In the genomic region with DNA sequence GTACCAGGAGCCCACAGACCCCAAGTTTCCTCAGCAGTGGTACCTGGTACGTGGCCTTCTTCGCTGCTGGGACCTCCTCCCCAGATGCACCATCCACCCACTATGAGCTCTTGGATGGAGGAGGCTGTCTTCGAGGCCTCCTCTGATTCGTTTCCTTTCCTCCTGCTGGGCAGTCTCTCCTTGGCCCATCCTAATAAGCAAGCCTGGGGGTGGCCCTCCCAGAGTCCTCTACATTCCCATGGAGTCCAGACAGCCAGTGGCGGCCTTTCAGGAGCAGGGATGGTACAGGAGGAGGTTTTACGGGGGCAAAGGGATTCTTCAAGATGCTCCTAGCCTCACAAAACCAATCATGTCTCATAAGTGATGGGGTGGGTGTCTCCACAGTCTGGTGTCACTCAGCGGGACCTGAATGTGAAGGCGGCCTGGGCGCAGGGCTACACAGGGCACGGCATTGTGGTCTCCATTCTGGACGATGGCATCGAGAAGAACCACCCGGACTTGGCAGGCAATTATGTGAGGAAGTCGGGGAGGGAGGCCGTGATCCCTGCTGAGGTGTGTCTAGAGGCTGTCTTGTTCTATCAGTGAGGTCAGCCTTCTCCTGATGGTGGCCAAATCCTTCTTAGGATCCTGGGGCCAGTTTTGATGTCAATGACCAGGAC, we compare ENCODE assay signal across 34 cellular contexts. TPM values are rescaled to one million over a fixed set of nuclear protein-coding genes. Genes with fewer than 3 reads are reported as not detected.
A peak's percentile ranks its signal among the peaks of the same experiment; 100 is the strongest.
DNase-seq lines count a peak whose midpoint lies in the region; ATAC-seq lines count a peak whose summit lies in the region.
"Had no signal": no experiment of that assay in that cellular context is flagged by ENCODE, and none has a peak within 500 bp of the region (broad histone marks: within the 10 kb centered on the region; RNA-seq: fewer than 3 reads in every experiment).

No MANE protein-coding gene starts in this region.

- H3K36me3 Mint-ChIP-seq in activated naive CD4-positive, alpha-beta T cell treated with anti-CD3 and anti-CD28 coated beads, Interleukin-2, amount 50 U/mL, for 72 hours = peaks cover 49 to 61% of the 10 kb centered on the region in 2 donors
- H3K36me3 Mint-ChIP-seq in activated CD4-positive, alpha-beta memory T cell treated with anti-CD3 and anti-CD28 coated beads, Interleukin-2, amount 10 ng/mL, durations not matched to agents 7 days and 5 days (ENCODE audit: low read depth) = peaks cover 91% of the 10 kb centered on the region
- peaks cover 97% of the 10 kb centered on the region for H3K36me3 Mint-ChIP-seq in dendritic cell treated with granulocyte-macrophage colony-stimulating factor and Interleukin-4, amounts not matched to agents 40 ng/mL and 50 ng/mL, for 4 days (ENCODE audit: low read depth)

- peaks cover 64% of the 10 kb centered on the region for H3K4me1 Mint-ChIP-seq in activated CD4-positive, alpha-beta memory T cell treated with anti-CD3 and anti-CD28 coated beads, Interleukin-2, amount 10 ng/mL, durations not matched to agents 7 days and 5 days
- H3K4me1 Mint-ChIP-seq in dendritic cell treated with granulocyte-macrophage colony-stimulating factor and Interleukin-4, amounts not matched to agents 40 ng/mL and 50 ng/mL, for 4 days (ENCODE audit: low read depth) = peaks cover 80% of the 10 kb centered on the region

- intact Hi-C loops in dendritic cell treated with granulocyte-macrophage colony-stimulating factor and Interleukin-4, amounts not matched to agents 40 ng/mL and 50 ng/mL, for 4 days (cut with micrococcal nuclease) = no loop called here

- peak overlapping the region; percentile 46 for H3K4me3 Mint-ChIP-seq in activated CD4-positive, alpha-beta memory T cell treated with anti-CD3 and anti-CD28 coated beads, Interleukin-2, amount 10 ng/mL, durations not matched to agents 7 days and 5 days
- no peak overlapping the region for H3K4me3 Mint-ChIP-seq in dendritic cell treated with granulocyte-macrophage colony-stimulating factor and Interleukin-4, amounts not matched to agents 40 ng/mL and 50 ng/mL, for 4 days
- H3K4me3 Mint-ChIP-seq: endodermal cell, H9, nephron progenitor cell had no signal

- H3K27ac Mint-ChIP-seq in activated naive CD4-positive, alpha-beta T cell treated with anti-CD3 and anti-CD28 coated beads, Interleukin-2, amount 50 U/mL, for 72 hours = peak overlapping the region; percentile 87 to 93
- H3K27ac Mint-ChIP-seq in activated CD4-positive, alpha-beta memory T cell treated with anti-CD3 and anti-CD28 coated beads, Interleukin-2, amount 10 ng/mL, durations not matched to agents 7 days and 5 days = peak overlapping the region; percentile 67
- H3K27ac Mint-ChIP-seq in dendritic cell treated with granulocyte-macrophage colony-stimulating factor and Interleukin-4, amounts not matched to agents 40 ng/mL and 50 ng/mL, for 4 days = peak overlapping the region; percentile 18
- H3K27ac Mint-ChIP-seq: endodermal cell, nephron progenitor cell had no signal

- H3K9me3 ChIP-seq in SJCRH30 (replicated peaks) = no peaks in the 10 kb centered on the region
- H3K9me3 ChIP-seq: BLaER1 treated with 17β-estradiol and CSF1 and Interleukin-3, amounts not matched to agents 10 nM and 100 nM; Caco-2; heart right ventricle; lower lobe of right lung; right atrium auricular region; spleen; upper lobe of left lung had no signal

- no peaks in the 10 kb centered on the region for H3K27me3 Mint-ChIP-seq in activated CD4-positive, alpha-beta memory T cell treated with anti-CD3 and anti-CD28 coated beads, Interleukin-2, amount 10 ng/mL, durations not matched to agents 7 days and 5 days
- no peaks in the 10 kb centered on the region for H3K27me3 Mint-ChIP-seq in dendritic cell treated with granulocyte-macrophage colony-stimulating factor and Interleukin-4, amounts not matched to agents 40 ng/mL and 50 ng/mL, for 4 days

- no peak for DNase-seq in activated naive CD4-positive, alpha-beta T cell treated with anti-CD3 and anti-CD28 coated beads, Interleukin-2, amount 50 U/mL, for 72 hours (ENCODE audit: low spot score in 2 of 2)
- no peak for DNase-seq in activated naive CD4-positive, alpha-beta T cell (lab: John Stamatoyannopoulos, UW)
- DNase-seq in activated CD4-positive, alpha-beta memory T cell treated with anti-CD3 and anti-CD28 coated beads, Interleukin-2, amount 10 ng/mL, durations not matched to agents 7 days and 5 days = no peak
- DNase-seq in SJCRH30 (no peak), DMS153 treated with DMSO at 0.1 percent for 48 hours (lab: John Stamatoyannopoulos, UW; ENCODE audit: unreplicated experiment) (no peak)
- DNase-seq: activated CD4-positive, CD25-positive, alpha-beta regulatory T cell treated with anti-CD3 and anti-CD28 coated beads, Interleukin-2, amount 50 U/mL, for 72 hours; activated gamma-delta T cell; Caco-2; cortex of kidney; DMS79; endodermal cell; foreskin fibroblast; GDM1; H9; heart right ventricle; kidney glomerular epithelial cell; lower lobe of right lung; NCI-H1048; NCI-H1694 treated with DMSO at 0.1 percent for 48 hours; NCI-H524 treated with DMSO at 0.1 percent for 48 hours; nephron progenitor cell; NK-92 treated with Interleukin-12 subunit alpha and Interleukin-12 subunit beta, amount 100 ng/mL, for 24 hours; PC-3; SHP77; SW 1271 had no signal

- no peak for ATAC-seq in activated naive CD4-positive, alpha-beta T cell treated with anti-CD3 and anti-CD28 coated beads, Interleukin-2, amount 50 U/mL, for 72 hours
- ATAC-seq: esophagus mucosa, heart right ventricle, lower lobe of right lung, PC-3 had no signal

- no peaks in the 10 kb centered on the region for H3K27me3 ChIP-seq in SJCRH30
- H3K27me3 ChIP-seq: BLaER1 treated with 17β-estradiol and CSF1 and Interleukin-3, amounts not matched to agents 10 nM and 100 nM; cardiac muscle cell; heart right ventricle; right atrium auricular region; spleen; upper lobe of left lung had no signal

- no peak overlapping the region for H3K4me3 ChIP-seq in SJCRH30
- H3K4me3 ChIP-seq: BLaER1 treated with 17β-estradiol and CSF1 and Interleukin-3, amounts not matched to agents 10 nM and 100 nM; cardiac muscle cell; heart right ventricle; lower lobe of right lung; right atrium auricular region; spleen; upper lobe of left lung had no signal

- H3K27ac ChIP-seq in temporal lobe (ENCODE audit: low read depth, low read length) (peak overlapping the region; percentile 45), SJCRH30 (no peak overlapping the region)
- H3K27ac ChIP-seq: BLaER1 treated with 17β-estradiol and CSF1 and Interleukin-3, amounts not matched to agents 10 nM and 100 nM; cardiac muscle cell; heart right ventricle; lower lobe of right lung; parathyroid adenoma; right atrium auricular region had no signal

- H3K4me1 ChIP-seq in SJCRH30 = peaks cover 26% of the 10 kb centered on the region

- peaks cover 5% of the 10 kb centered on the region; the same call in 1 of the 2 replicates for H3K36me3 ChIP-seq in SJCRH30

- CTCF ChIA-PET in activated CD4-positive, alpha-beta memory T cell treated with anti-CD3 and anti-CD28 coated beads, Interleukin-2, amount 10 ng/mL, durations not matched to agents 7 days and 5 days (lab: Charles Lee) = no interaction called here

- POLR2A ChIA-PET in activated CD4-positive, alpha-beta memory T cell treated with anti-CD3 and anti-CD28 coated beads, Interleukin-2, amount 10 ng/mL, durations not matched to agents 7 days and 5 days (lab: Charles Lee) = interaction anchor here (0.7 to 1.8 kb wide), 4 partner anchors 9 to 159 kb away, joined by 3 to 7 read pairs (median 4); no protein-coding TSS in a partner anchor

- H3K9me3 Mint-ChIP-seq in activated naive CD4-positive, alpha-beta T cell treated with anti-CD3 and anti-CD28 coated beads, Interleukin-2, amount 50 U/mL, for 72 hours = no peaks in the 10 kb centered on the region
- H3K9me3 Mint-ChIP-seq in activated CD4-positive, alpha-beta memory T cell treated with anti-CD3 and anti-CD28 coated beads, Interleukin-2, amount 10 ng/mL, durations not matched to agents 7 days and 5 days = no peaks in the 10 kb centered on the region
- H3K9me3 Mint-ChIP-seq in dendritic cell treated with granulocyte-macrophage colony-stimulating factor and Interleukin-4, amounts not matched to agents 40 ng/mL and 50 ng/mL, for 4 days = no peaks in the 10 kb centered on the region
- H3K9me3 Mint-ChIP-seq: endodermal cell, H9, nephron progenitor cell had no signal

RNA-seq across cellular contexts. Expression of gene FES, which starts 7.7 kb away (rescaled TPM):
- total RNA-seq in activated naive CD4-positive, alpha-beta T cell treated with anti-CD3 and anti-CD28 coated beads, Interleukin-2, amount 50 U/mL, for 72 hours = 10 to 100 TPM; 83.9 to 91.4 TPM
- 10 to 100 TPM; 31.2 to 32.4 TPM for total RNA-seq in activated CD4-positive, alpha-beta memory T cell treated with anti-CD3 and anti-CD28 coated beads, Interleukin-2, amount 10 ng/mL, durations not matched to agents 7 days and 5 days
- 3.7 TPM for total RNA-seq in temporal lobe
- total RNA-seq in SJCRH30 (2014; rRNA removed; shearing (Covaris generic)) = 0.25 and 1.1 TPM in 2 replicates

RNA-seq across cellular contexts. Expression of gene FURIN, which starts 8.3 kb away (rescaled TPM):
- 100 to 1,000 TPM; 381 to 721 TPM for total RNA-seq in activated naive CD4-positive, alpha-beta T cell treated with anti-CD3 and anti-CD28 coated beads, Interleukin-2, amount 50 U/mL, for 72 hours
- 100 to 1,000 TPM; 550 to 553 TPM for total RNA-seq in activated CD4-positive, alpha-beta memory T cell treated with anti-CD3 and anti-CD28 coated beads, Interleukin-2, amount 10 ng/mL, durations not matched to agents 7 days and 5 days
- total RNA-seq in temporal lobe = 14.8 TPM
- 12.0 and 12.6 TPM in 2 replicates for total RNA-seq in SJCRH30 (2014; rRNA removed; shearing (Covaris generic))

RNA-seq across cellular contexts. Expression of gene MAN2A2, which starts 26.5 kb away (rescaled TPM):
- 100 to 1,000 TPM in 1 of 2 donors, 10 to 100 TPM in 1; 99.8 to 225 TPM for total RNA-seq in activated naive CD4-positive, alpha-beta T cell treated with anti-CD3 and anti-CD28 coated beads, Interleukin-2, amount 50 U/mL, for 72 hours
- total RNA-seq in activated CD4-positive, alpha-beta memory T cell treated with anti-CD3 and anti-CD28 coated beads, Interleukin-2, amount 10 ng/mL, durations not matched to agents 7 days and 5 days = 100 to 1,000 TPM; 132 to 133 TPM
- 24.3 TPM for total RNA-seq in temporal lobe
- 11.0 and 12.6 TPM in 2 replicates for total RNA-seq in SJCRH30 (2014; rRNA removed; shearing (Covaris generic))

RNA-seq across cellular contexts. Expression of gene HDDC3, which starts 55.7 kb away (rescaled TPM):
- 10 to 100 TPM; 18.9 to 32.4 TPM for total RNA-seq in activated naive CD4-positive, alpha-beta T cell treated with anti-CD3 and anti-CD28 coated beads, Interleukin-2, amount 50 U/mL, for 72 hours
- total RNA-seq in activated CD4-positive, alpha-beta memory T cell treated with anti-CD3 and anti-CD28 coated beads, Interleukin-2, amount 10 ng/mL, durations not matched to agents 7 days and 5 days = 10 to 100 TPM; 37.6 to 41.7 TPM
- total RNA-seq in temporal lobe = 6.1 TPM
- total RNA-seq in SJCRH30 (2014; rRNA removed; shearing (Covaris generic)) = 4.6 and 4.7 TPM in 2 replicates

RNA-seq across cellular contexts. Expression of gene UNC45A, which starts 58.4 kb away (rescaled TPM):
- 100 to 1,000 TPM in 1 of 2 donors, 10 to 100 TPM in 1; 75.5 to 112 TPM for total RNA-seq in activated naive CD4-positive, alpha-beta T cell treated with anti-CD3 and anti-CD28 coated beads, Interleukin-2, amount 50 U/mL, for 72 hours
- 10 to 100 TPM; 71.3 to 75.2 TPM for total RNA-seq in activated CD4-positive, alpha-beta memory T cell treated with anti-CD3 and anti-CD28 coated beads, Interleukin-2, amount 10 ng/mL, durations not matched to agents 7 days and 5 days
- 26.1 TPM for total RNA-seq in temporal lobe
- 40.7 and 42.4 TPM in 2 replicates for total RNA-seq in SJCRH30 (2014; rRNA removed; shearing (Covaris generic))

Comparison
In these comparisons a context has a peak if more than half of its experiments do, and no peak if none do; other contexts are left out.
1. H3K27ac Mint-ChIP-seq: peak in every context shown above with its lines; median percentile 90 in activated naive CD4-positive, alpha-beta T cell treated with anti-CD3 and anti-CD28 coated beads, Interleukin-2, amount 50 U/mL, for 72 hours; 67 in activated CD4-positive, alpha-beta memory T cell treated with anti-CD3 and anti-CD28 coated beads, Interleukin-2, amount 10 ng/mL, durations not matched to agents 7 days and 5 days; 18 in dendritic cell treated with granulocyte-macrophage colony-stimulating factor and Interleukin-4, amounts not matched to agents 40 ng/mL and 50 ng/mL, for 4 days.
2. RNA of gene FURIN, which starts 8.3 kb away (total RNA-seq): 381 to 721 TPM in activated naive CD4-positive, alpha-beta T cell treated with anti-CD3 and anti-CD28 coated beads, Interleukin-2, amount 50 U/mL, for 72 hours and 550 to 553 TPM in activated CD4-positive, alpha-beta memory T cell treated with anti-CD3 and anti-CD28 coated beads, Interleukin-2, amount 10 ng/mL, durations not matched to agents 7 days and 5 days; 14.8 TPM in temporal lobe (single experiment) and 12.0 to 12.6 TPM in SJCRH30; every median in the first group is over 10 times any median in the second.